Comparison of ENCODE assay signal across 8 cellular contexts in genomic region chr13:40271931-40272775, GRCh38.
A peak's percentile ranks its signal among the peaks of the same experiment; 100 is the strongest.
DNase-seq lines count a peak whose midpoint lies in the region; ATAC-seq, FAIRE-seq and TF ChIP-seq lines count a peak whose summit lies in the region.

No MANE protein-coding gene starts in this region.

- H3K4me1 ChIP-seq in astrocyte (ENCODE audit: insufficient read depth, low read length), result peaks cover 23% of the 10 kb centered on the region

- peak overlapping the region; percentile 54 for H2AFZ ChIP-seq in astrocyte (ENCODE audit: low read depth, low read length)

- no peak for TF ChIP-seq POLR2A in NB4 (IDR thresholded peaks at IDR 0.05; ENCODE audit: extremely low read depth, insufficient read length)

- peak overlapping the region; percentile 38 for H3K9ac ChIP-seq in astrocyte (ENCODE audit: low read length)

- H3K4me3 ChIP-seq in NB4 (ENCODE audit: low read depth, low read length), result no peak overlapping the region
- H3K4me3 ChIP-seq in astrocyte (ENCODE audit: insufficient read depth, low read depth, low read length), result peak overlapping the region; percentile 9

- no peaks in the 10 kb centered on the region for H3K79me2 ChIP-seq in astrocyte (ENCODE audit: insufficient read depth, low read length)

- peaks cover 4% of the 10 kb centered on the region for H3K27me3 ChIP-seq in astrocyte (ENCODE audit: insufficient read depth, low read length)

- no peaks in the 10 kb centered on the region for H3K36me3 Mint-ChIP-seq in astrocyte (ENCODE audit: low read depth, unreplicated experiment)

- H4K20me1 ChIP-seq in astrocyte (ENCODE audit: insufficient read depth, low read length), result no peaks in the 10 kb centered on the region

- H3K4me1 Mint-ChIP-seq in astrocyte (ENCODE audit: low read depth, unreplicated experiment), result peaks cover 32% of the 10 kb centered on the region

- ATAC-seq in GM18519 (IDR thresholded peaks at IDR 0.05; ENCODE audit: low FRiP score, unreplicated experiment) (no peak), GM21423 (IDR thresholded peaks at IDR 0.05; ENCODE audit: unreplicated experiment) (no peak)

- DNase-seq in AG09319 (ENCODE audit: extremely low read depth, low read depth) (peak; percentile 18), NB4 (ENCODE audit: low read depth) (peak; percentile 32), astrocyte (ENCODE audit: low read depth) (peak; percentile 92), kidney glomerular epithelial cell (lab: John Stamatoyannopoulos, UW) (peak; percentile 65), NCI-H2029 (lab: John Stamatoyannopoulos, UW) (no peak)
- peak; percentile 27 for DNase-seq in stimulated activated CD8-positive, alpha-beta memory T cell treated with anti-CD3 and anti-CD28 coated beads, Interleukin-12 subunit alpha, Interleukin-12 subunit beta, amount 100 ng/mL, for 24 hours (ENCODE audit: extremely low read depth)

- TF ChIP-seq CTCF in AG09319 (IDR thresholded peaks at IDR 0.05; ENCODE audit: low read depth, low read length) (no peak), NB4 (IDR thresholded peaks at IDR 0.05; ENCODE audit: low read depth, low read length) (no peak), astrocyte (IDR thresholded peaks at IDR 0.05; ENCODE audit: insufficient read depth, low read depth, low read length) (no peak)

- H3K36me3 ChIP-seq in astrocyte (ENCODE audit: insufficient read depth, low read length), result no peaks in the 10 kb centered on the region

- H3K27ac ChIP-seq in astrocyte (ENCODE audit: low read depth, low read length), result peak overlapping the region; percentile 86

- H3K9me3 ChIP-seq in astrocyte (ENCODE audit: insufficient read depth, low read depth, low read length), result no peaks in the 10 kb centered on the region

- H3K4me2 ChIP-seq in astrocyte (ENCODE audit: low read length), result peak overlapping the region; percentile 82

- peak; percentile 73 for FAIRE-seq in astrocyte (lab: Jason Lieb, UNC)

- no peak overlapping the region for H3K4me3 Mint-ChIP-seq in astrocyte (ENCODE audit: unreplicated experiment)

- H3K27me3 Mint-ChIP-seq in astrocyte (ENCODE audit: low read depth, unreplicated experiment), result peaks cover 5% of the 10 kb centered on the region

- H3K9me3 Mint-ChIP-seq in astrocyte (ENCODE audit: unreplicated experiment), result no peaks in the 10 kb centered on the region

- H3K27ac Mint-ChIP-seq in astrocyte (ENCODE audit: unreplicated experiment), result no peak overlapping the region
